Comparison of ENCODE assay signal across 1 cellular context in genomic region chr13:113667771-113668490, GRCh38.
TF ChIP-seq lines count a peak whose summit lies in the region.

No MANE protein-coding gene starts in this region.

TF ChIP-seq in HepG2, 621 proteins besides CTCF, POLR2A, EP300 and RAD21:
- TF ChIP-seq ATF1 (CRISPR knock-in tag; IDR thresholded peaks at IDR 0.05) (no peak), MNT (IDR thresholded peaks at IDR 0.05) (peak; percentile 32; the same call in 1 of the 2 replicates), FOXP1 (IDR thresholded peaks at IDR 0.05) (no peak), FOXP1 (CRISPR knock-in tag; IDR thresholded peaks at IDR 0.05) (no peak), ZNF781 (CRISPR knock-in tag; IDR thresholded peaks at IDR 0.05; ENCODE audit: borderline replicate concordance, not compliant biosample characterization) (no peak), ZNF577 (CRISPR knock-in tag; IDR thresholded peaks at IDR 0.05; ENCODE audit: borderline replicate concordance, low read depth) (no peak)
